In genomic region chr10:58892039-58892665, GRCh38 we compare ENCODE assay signal across 23 cellular contexts.
DNase-seq lines count a peak whose midpoint lies in the region; TF ChIP-seq lines count a peak whose summit lies in the region.
"Had no signal": no experiment of that assay in that cellular context is flagged by ENCODE, and none has a peak within 500 bp of the region (broad histone marks: within the 10 kb centered on the region; RNA-seq: fewer than 3 reads in every experiment).

No MANE protein-coding gene starts in this region.

- no peak overlapping the region for H3K27ac ChIP-seq in smooth muscle cell (ENCODE audit: low read depth)
- H3K27ac ChIP-seq: 22Rv1, C4-2B, coronary artery, lower lobe of right lung, psoas muscle, transverse colon had no signal

- DNase-seq in NCI-H1417 (lab: John Stamatoyannopoulos, UW) (peak in 2 of 3 experiments; percentile 3 to 49), NCI-H1417 treated with DMSO at 0.1 percent for 48 hours (lab: John Stamatoyannopoulos, UW) (no peak), NCI-H748 (lab: John Stamatoyannopoulos, UW; ENCODE audit: unreplicated experiment) (peak; percentile 77), fibroblast of the aortic adventitia (ENCODE audit: low read depth) (peak; percentile 52), smooth muscle cell (lab: John Stamatoyannopoulos, UW; ENCODE audit: unreplicated experiment) (no peak), cerebellum (ENCODE audit: low spot score) (no peak), RKO (ENCODE audit: low spot score) (no peak)
- DNase-seq in activated CD4-positive, alpha-beta T cell treated with anti-CD3 and anti-CD28 coated beads for 48 hours: no peak
- DNase-seq: amygdala; DMS153; glutamatergic neuron; H7; KG1; lower lobe of right lung; natural killer cell; psoas muscle; SHP77 treated with DMSO at 0.1 percent for 48 hours; stimulated activated CD4-positive, alpha-beta T cell treated with anti-CD3 and anti-CD28 coated beads, Interleukin-15, amount 100 ng/mL, for 24 hours; stimulated activated naive B cell treated with anti-CD40 and anti-IgM and Interleukin-4, amounts not matched to agents 10 μg/mL and 1 μg/mL and 100 μg/mL, for 72 hours; transverse colon had no signal

- H3K4me1 ChIP-seq in smooth muscle cell (ENCODE audit: low read depth): no peaks in the 10 kb centered on the region
- H3K4me1 ChIP-seq: lower lobe of right lung, psoas muscle had no signal

- no peak overlapping the region for H3K9ac ChIP-seq in smooth muscle cell (ENCODE audit: low read depth)

- no peaks in the 10 kb centered on the region for H4K20me1 ChIP-seq in smooth muscle cell (ENCODE audit: low read depth)

- TF ChIP-seq CTCF in fibroblast of the aortic adventitia (IDR thresholded peaks at IDR 0.05; ENCODE audit: insufficient read depth, low read length): no peak
- TF ChIP-seq CTCF in smooth muscle cell (IDR thresholded peaks at IDR 0.05; ENCODE audit: borderline replicate concordance, insufficient read depth, poor library complexity, severe bottlenecking): no peak

- H3K9me3 ChIP-seq in smooth muscle cell (replicated peaks; ENCODE audit: low read depth): no peaks in the 10 kb centered on the region
- H3K9me3 ChIP-seq: lower lobe of right lung, psoas muscle, transverse colon had no signal

- no peaks in the 10 kb centered on the region for H3K36me3 ChIP-seq in smooth muscle cell (ENCODE audit: low read depth)
- H3K36me3 ChIP-seq: lower lobe of right lung, transverse colon had no signal

- H3K4me3 ChIP-seq in fibroblast of the aortic adventitia (ENCODE audit: low read depth, low read length) (no peak overlapping the region), smooth muscle cell (no peak overlapping the region)
- H3K4me3 ChIP-seq: coronary artery, lower lobe of right lung, psoas muscle, transverse colon had no signal

- H3K79me2 ChIP-seq in smooth muscle cell (ENCODE audit: low read depth): no peaks in the 10 kb centered on the region

- H3K4me2 ChIP-seq in smooth muscle cell: peak overlapping the region; percentile 3

- no peaks in the 10 kb centered on the region for H3F3A ChIP-seq in smooth muscle cell (ENCODE audit: low read depth)

- no peak overlapping the region for H2AFZ ChIP-seq in smooth muscle cell (ENCODE audit: low read depth)

- H3K27me3 ChIP-seq in smooth muscle cell (ENCODE audit: low read depth): no peaks in the 10 kb centered on the region
- H3K27me3 ChIP-seq: transverse colon had no signal

- WGBS in smooth muscle cell (ENCODE audit: low lambda C conversion rate): 50% methylated on average over 3 of the region's 3 CpGs

Comparison
In these comparisons a context has a peak if more than half of its experiments do, and no peak if none do; other contexts are left out.
1. DNase-seq: peak in NCI-H1417 (2 of 3), NCI-H748 (single experiment) and fibroblast of the aortic adventitia (single experiment); none in NCI-H1417 treated with DMSO at 0.1 percent for 48 hours (single experiment), smooth muscle cell (single experiment), activated CD4-positive, alpha-beta T cell treated with anti-CD3 and anti-CD28 coated beads for 48 hours (single experiment), cerebellum (single experiment) and RKO (single experiment).